In the genomic region with DNA sequence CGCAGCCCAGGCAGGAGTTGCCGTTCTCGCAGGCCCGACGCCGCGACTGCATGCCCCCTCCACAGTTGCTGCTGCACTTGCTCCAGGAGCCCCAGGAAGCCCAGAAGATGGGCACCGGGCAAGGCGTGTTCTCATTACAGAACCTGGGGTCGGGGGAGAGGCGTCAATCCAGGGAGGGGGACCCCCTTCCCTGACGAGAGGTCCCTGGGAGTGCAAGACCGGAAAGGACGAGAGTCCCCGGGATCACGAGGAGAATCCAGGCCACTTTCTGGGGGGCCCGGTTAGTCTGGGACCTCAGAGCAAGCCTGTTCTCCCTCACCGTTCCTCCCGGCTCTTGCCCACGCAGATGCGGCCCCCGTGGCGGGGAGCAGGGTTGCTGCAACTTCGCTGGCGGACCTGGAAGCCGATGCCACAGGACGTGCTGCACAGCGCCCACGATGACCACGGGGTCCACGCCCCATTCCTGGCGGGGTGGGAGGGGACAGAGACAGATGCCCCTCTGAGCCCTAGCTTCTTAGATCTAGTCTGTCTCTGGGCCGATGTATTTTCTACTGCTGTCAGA, we compare ENCODE assay signal across 20 cellular contexts.
"Had no signal": no experiment of that assay in that cellular context is flagged by ENCODE, and none has a peak within 500 bp of the region (broad histone marks: within the 10 kb centered on the region; RNA-seq: fewer than 3 reads in every experiment).

No MANE protein-coding gene starts in this region.

- H3K4me3 ChIP-seq: ovary, prostate gland, tibial artery had no signal

- H3K36me3 ChIP-seq: lower lobe of right lung, ovary, prostate gland, tibial artery had no signal

- H3K27ac Mint-ChIP-seq: activated CD4-positive, alpha-beta T cell treated with anti-CD3 and anti-CD28 coated beads, Interleukin-2, amount 10 ng/mL, durations not matched to agents 7 days and 5 days; activated CD8-positive, alpha-beta T cell treated with anti-CD3 and anti-CD28 coated beads, Interleukin-2, amount 10 ng/mL, durations not matched to agents 7 days and 5 days; activated naive CD8-positive, alpha-beta T cell treated with anti-CD3 and anti-CD28 coated beads for 36 hours; dendritic cell treated with granulocyte-macrophage colony-stimulating factor and Interleukin-4, amounts not matched to agents 40 ng/mL and 50 ng/mL, for 4 days; stimulated activated naive CD8-positive, alpha-beta T cell treated with anti-CD3 and anti-CD28 coated beads, Interleukin-15, Interleukin-2, amounts not matched to agents 100 ng/mL and 50 ng/mL, for 24 hours had no signal

- H3K9me3 ChIP-seq: lower lobe of right lung, ovary, prostate gland, tibial artery had no signal

- H3K4me1 ChIP-seq: lower lobe of right lung, prostate gland had no signal

- H3K9me3 Mint-ChIP-seq: activated CD4-positive, alpha-beta T cell treated with anti-CD3 and anti-CD28 coated beads, Interleukin-2, amount 10 ng/mL, durations not matched to agents 7 days and 5 days; activated naive CD8-positive, alpha-beta T cell treated with anti-CD3 and anti-CD28 coated beads for 36 hours; dendritic cell treated with granulocyte-macrophage colony-stimulating factor and Interleukin-4, amounts not matched to agents 40 ng/mL and 50 ng/mL, for 4 days; stimulated activated naive CD8-positive, alpha-beta T cell treated with anti-CD3 and anti-CD28 coated beads, Interleukin-15, Interleukin-2, amounts not matched to agents 100 ng/mL and 50 ng/mL, for 24 hours had no signal

- H3K36me3 Mint-ChIP-seq: activated naive CD8-positive, alpha-beta T cell treated with anti-CD3 and anti-CD28 coated beads for 36 hours had no signal

- H3K4me3 Mint-ChIP-seq: activated CD4-positive, alpha-beta T cell treated with anti-CD3 and anti-CD28 coated beads, Interleukin-2, amount 10 ng/mL, durations not matched to agents 7 days and 5 days; activated CD8-positive, alpha-beta T cell treated with anti-CD3 and anti-CD28 coated beads, Interleukin-2, amount 10 ng/mL, durations not matched to agents 7 days and 5 days; activated naive CD8-positive, alpha-beta T cell treated with anti-CD3 and anti-CD28 coated beads for 36 hours; stimulated activated naive CD8-positive, alpha-beta T cell treated with anti-CD3 and anti-CD28 coated beads, Interleukin-15, Interleukin-2, amounts not matched to agents 100 ng/mL and 50 ng/mL, for 24 hours had no signal

- ATAC-seq: activated CD8-positive, alpha-beta T cell treated with anti-CD3 and anti-CD28 coated beads, Interleukin-2, amount 10 ng/mL, durations not matched to agents 7 days and 5 days; left lobe of liver; lower lobe of right lung had no signal

- DNase-seq: activated CD4-positive, alpha-beta T cell treated with anti-CD3 and anti-CD28 coated beads, Interleukin-2, amount 10 ng/mL, durations not matched to agents 7 days and 5 days; activated CD4-positive, CD25-positive, alpha-beta regulatory T cell treated with anti-CD3 and anti-CD28 coated beads, Interleukin-2, amount 50 U/mL, for 72 hours; activated CD8-positive, alpha-beta T cell treated with anti-CD3 and anti-CD28 coated beads, Interleukin-2, amount 10 ng/mL, durations not matched to agents 7 days and 5 days; activated naive CD4-positive, alpha-beta T cell treated with Interleukin-2 at 50 U/mL for 16 hours; activated naive CD8-positive, alpha-beta T cell treated with anti-CD3 and anti-CD28 coated beads for 36 hours; activated T-cell treated with anti-CD3 and anti-CD28 coated beads, Interleukin-2, amount 50 U/mL, for 48 hours; effector CD4-positive, alpha-beta T cell; erythroblast; foreskin fibroblast; lower lobe of right lung; naive B cell; ovary; substantia nigra; SW 1271; tibial artery had no signal

- H3K27me3 ChIP-seq: ovary had no signal

- H3K27ac ChIP-seq: lower lobe of right lung, ovary, prostate gland, tibial artery, VCaP had no signal
